ENCODE assay signal across 8 cellular contexts in the genomic region with DNA sequence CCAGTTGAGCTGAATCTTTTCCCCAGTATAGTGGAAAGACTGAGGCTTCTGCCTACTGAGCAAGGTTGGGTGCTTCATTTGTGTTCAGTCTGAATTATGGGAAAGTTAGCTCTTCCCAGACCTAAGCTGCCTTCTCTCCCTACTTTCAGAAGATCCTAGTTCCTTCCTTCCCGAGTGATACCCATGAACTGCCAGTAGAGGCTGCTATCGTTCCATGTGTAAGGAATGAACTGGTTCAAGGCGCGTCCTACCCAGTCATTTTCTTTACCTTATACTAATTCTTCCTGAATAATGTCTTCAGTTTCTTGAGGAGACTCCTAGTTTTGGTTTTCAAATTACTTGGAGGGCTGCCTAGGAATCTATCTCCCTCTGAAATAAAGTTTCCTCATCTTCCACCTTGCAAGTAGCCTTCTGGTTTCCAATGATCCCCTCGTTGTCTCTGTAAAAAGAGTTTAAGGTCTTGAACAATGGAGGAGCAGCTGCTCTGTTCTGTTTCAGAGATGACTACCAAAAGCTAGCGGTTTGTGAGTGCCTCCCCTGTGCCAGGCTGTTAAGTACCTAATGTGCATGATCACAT. TPM values are rescaled to one million over a fixed set of nuclear protein-coding genes. Genes with fewer than 3 reads are reported as not detected.
DNase-seq lines count a peak whose midpoint lies in the region; ATAC-seq and TF ChIP-seq lines count a peak whose summit lies in the region.

No MANE protein-coding gene starts in this region.

- peaks cover 0 to 22% (median 0%) of the 10 kb centered on the region in 9 donors for H3K4me1 ChIP-seq in heart right ventricle
- no peaks in the 10 kb centered on the region for H3K4me1 ChIP-seq in gastrocnemius medialis

- 29 to 36% methylated on average over 6 of the region's 6 CpGs for WGBS in heart right ventricle, 2 donors

- peaks cover 62% of the 10 kb centered on the region for H3K36me3 Mint-ChIP-seq in WTC11

- TF ChIP-seq CTCF in WTC11 (IDR thresholded peaks at IDR 0.05) (peak; percentile 67), heart right ventricle (IDR thresholded peaks at IDR 0.05) (peak in 8 of 9 donors; percentile 71 to 96 (median 92)), gastrocnemius medialis (IDR thresholded peaks at IDR 0.05 in 4 of 5, conservative IDR thresholded peaks at IDR 0.05 in 1 of 5) (peak; percentile 83 to 91 (median 89))

- CTCF ChIA-PET in WTC11 (lab: Charles Lee): interaction anchor here (0.6 to 4.5 kb wide), 30 partner anchors 8 to 265 kb away, joined by 3 to 52 read pairs (median 4); partner anchors contain the start of genes BECN1, PSME3, RPL27 and WNK4

- H3K27ac ChIP-seq in heart right ventricle: peak overlapping the region in 1 of 10 donors; percentile 12
- no peak overlapping the region for H3K27ac ChIP-seq in gastrocnemius medialis

- H3K9me3 Mint-ChIP-seq in WTC11: no peaks in the 10 kb centered on the region

- H3K27me3 ChIP-seq in heart right ventricle: no peaks in the 10 kb centered on the region
- H3K27me3 ChIP-seq in gastrocnemius medialis: no peaks in the 10 kb centered on the region

- H3K4me1 Mint-ChIP-seq in WTC11: no peaks in the 10 kb centered on the region

- H3K27me3 Mint-ChIP-seq in WTC11 (ENCODE audit: low read depth): no peaks in the 10 kb centered on the region

- intact Hi-C loops in heart right ventricle (cut with DNase I): loop anchor here in 7 of 10 donors (1.0 to 5.0 kb wide), 5 partner anchors 85 to 94 kb away; no protein-coding TSS in a partner anchor
- intact Hi-C loops in gastrocnemius medialis (cut with DNase I; ENCODE audit: low total_unique reads): loop anchor here (1.0 to 2.0 kb wide), 3 partner anchors 85 to 155 kb away; partner anchors contain the start of gene RPL27

- no peak for TF ChIP-seq POLR2A in gastrocnemius medialis (IDR thresholded peaks at IDR 0.05)

- ATAC-seq in WTC11 (peak; percentile 74), heart right ventricle (peak; percentile 56 to 87 (median 78)), gastrocnemius medialis (peak; percentile 58 to 83), GM18517 (IDR thresholded peaks at IDR 0.05; ENCODE audit: unreplicated experiment) (no peak)

- POLR2A ChIA-PET in WTC11 (lab: Charles Lee): no interaction called here

- in situ Hi-C loops in gastrocnemius medialis (cut with MboI; ENCODE audit: low sequenced_read_pairs in 4 of 4): loop anchor here (5.0 to 10.0 kb wide), 3 partner anchors 81 to 94 kb away; no protein-coding TSS in a partner anchor

- DNase-seq in activated effector memory CD4-positive, alpha-beta T cell treated with anti-CD3 and anti-CD28 coated beads, Interleukin-2, amount 50 U/mL, for 16 hours: peak; percentile 44
- no peak for DNase-seq in activated effector memory CD4-positive, alpha-beta T cell treated with Interleukin-2 at 50 U/mL for 16 hours
- peak; percentile 23 for DNase-seq in NCI-H146 treated with DMSO at 0.1 percent for 48 hours (lab: John Stamatoyannopoulos, UW; ENCODE audit: unreplicated experiment)
- peak; percentile 46 for DNase-seq in WTC11 (ENCODE audit: low spot score)
- peak in 1 of 2 donors; percentile 58 for DNase-seq in heart right ventricle
- DNase-seq in gastrocnemius medialis: no peak
- no peak for DNase-seq in GM19240 (ENCODE audit: insufficient read length, low spot score)

- H3K9me3 ChIP-seq in heart right ventricle (no peaks in the 10 kb centered on the region), gastrocnemius medialis (no peaks in the 10 kb centered on the region)

- H3K4me3 Mint-ChIP-seq in WTC11: no peak overlapping the region

- peaks cover 3 to 75% (median 35%) of the 10 kb centered on the region in 9 donors for H3K36me3 ChIP-seq in heart right ventricle
- H3K36me3 ChIP-seq in gastrocnemius medialis: peaks cover 0 to 69% of the 10 kb centered on the region in 2 donors

- H3K4me3 ChIP-seq in heart right ventricle (no peak overlapping the region), gastrocnemius medialis (no peak overlapping the region)

- no peak overlapping the region for H3K27ac Mint-ChIP-seq in WTC11

TF ChIP-seq in WTC11, 78 proteins besides CTCF, POLR2A, EP300 and RAD21 (continues in another document):
- no peak for TF ChIP-seq MYBL2 (CRISPR knock-in tag; IDR thresholded peaks at IDR 0.05)
- TF ChIP-seq ZNF396 (CRISPR knock-in tag; IDR thresholded peaks at IDR 0.05; ENCODE audit: borderline replicate concordance): no peak
- TF ChIP-seq SOX15 (CRISPR knock-in tag; IDR thresholded peaks at IDR 0.05): no peak
- TF ChIP-seq FOXK1 (CRISPR knock-in tag; IDR thresholded peaks at IDR 0.05): no peak
- no peak for TF ChIP-seq ZNF317 (CRISPR knock-in tag; IDR thresholded peaks at IDR 0.05; ENCODE audit: borderline replicate concordance, low read depth)
- no peak for TF ChIP-seq FOXJ3 (CRISPR knock-in tag; IDR thresholded peaks at IDR 0.05; ENCODE audit: borderline replicate concordance)
- TF ChIP-seq GTF2I (CRISPR knock-in tag; conservative IDR thresholded peaks at IDR 0.05): no peak
- TF ChIP-seq FOXP1 (CRISPR knock-in tag; IDR thresholded peaks at IDR 0.05; ENCODE audit: borderline replicate concordance): no peak
- TF ChIP-seq CREM (CRISPR knock-in tag; IDR thresholded peaks at IDR 0.05): no peak
- TF ChIP-seq, protein P1, sequence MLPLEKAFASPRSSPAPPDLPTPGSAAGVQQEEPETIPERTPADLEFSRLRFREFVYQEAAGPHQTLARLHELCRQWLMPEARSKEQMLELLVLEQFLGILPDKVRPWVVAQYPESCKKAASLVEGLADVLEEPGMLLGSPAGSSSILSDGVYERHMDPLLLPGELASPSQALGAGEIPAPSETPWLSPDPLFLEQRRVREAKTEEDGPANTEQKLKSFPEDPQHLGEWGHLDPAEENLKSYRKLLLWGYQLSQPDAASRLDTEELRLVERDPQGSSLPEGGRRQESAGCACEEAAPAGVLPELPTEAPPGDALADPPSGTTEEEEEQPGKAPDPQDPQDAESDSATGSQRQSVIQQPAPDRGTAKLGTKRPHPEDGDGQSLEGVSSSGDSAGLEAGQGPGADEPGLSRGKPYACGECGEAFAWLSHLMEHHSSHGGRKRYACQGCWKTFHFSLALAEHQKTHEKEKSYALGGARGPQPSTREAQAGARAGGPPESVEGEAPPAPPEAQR (CRISPR knock-in tag; IDR thresholded peaks at IDR 0.05): no peak
- no peak for TF ChIP-seq CREB1 (CRISPR knock-in tag; IDR thresholded peaks at IDR 0.05)
- no peak for TF ChIP-seq NFYB (CRISPR knock-in tag; conservative IDR thresholded peaks at IDR 0.05; ENCODE audit: low read depth)
- TF ChIP-seq, protein P2, sequence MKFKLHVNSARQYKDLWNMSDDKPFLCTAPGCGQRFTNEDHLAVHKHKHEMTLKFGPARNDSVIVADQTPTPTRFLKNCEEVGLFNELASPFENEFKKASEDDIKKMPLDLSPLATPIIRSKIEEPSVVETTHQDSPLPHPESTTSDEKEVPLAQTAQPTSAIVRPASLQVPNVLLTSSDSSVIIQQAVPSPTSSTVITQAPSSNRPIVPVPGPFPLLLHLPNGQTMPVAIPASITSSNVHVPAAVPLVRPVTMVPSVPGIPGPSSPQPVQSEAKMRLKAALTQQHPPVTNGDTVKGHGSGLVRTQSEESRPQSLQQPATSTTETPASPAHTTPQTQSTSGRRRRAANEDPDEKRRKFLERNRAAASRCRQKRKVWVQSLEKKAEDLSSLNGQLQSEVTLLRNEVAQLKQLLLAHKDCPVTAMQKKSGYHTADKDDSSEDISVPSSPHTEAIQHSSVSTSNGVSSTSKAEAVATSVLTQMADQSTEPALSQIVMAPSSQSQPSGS (CRISPR knock-in tag; IDR thresholded peaks at IDR 0.05; ENCODE audit: borderline replicate concordance, low read depth): no peak
- TF ChIP-seq KAT7 (CRISPR knock-in tag; IDR thresholded peaks at IDR 0.05; ENCODE audit: borderline replicate concordance): no peak
- TF ChIP-seq, protein P3, sequence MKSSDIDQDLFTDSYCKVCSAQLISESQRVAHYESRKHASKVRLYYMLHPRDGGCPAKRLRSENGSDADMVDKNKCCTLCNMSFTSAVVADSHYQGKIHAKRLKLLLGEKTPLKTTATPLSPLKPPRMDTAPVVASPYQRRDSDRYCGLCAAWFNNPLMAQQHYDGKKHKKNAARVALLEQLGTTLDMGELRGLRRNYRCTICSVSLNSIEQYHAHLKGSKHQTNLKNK (CRISPR knock-in tag; IDR thresholded peaks at IDR 0.05): no peak
- no peak for TF ChIP-seq ZNF671 (CRISPR knock-in tag; IDR thresholded peaks at IDR 0.05)
- no peak for TF ChIP-seq E2F5 (CRISPR knock-in tag; IDR thresholded peaks at IDR 0.05)
- no peak for TF ChIP-seq SP1 (CRISPR knock-in tag; conservative IDR thresholded peaks at IDR 0.05)

RNA-seq across cellular contexts. Expression of gene AOC2, which starts 0.9 kb away (rescaled TPM):
- 9.8 to 11.0 TPM (median 10.1 TPM) in 3 replicates for total RNA-seq in WTC11 (2021)
- under 1 TPM; 0.14 to 0.72 (median 0.45) TPM for total RNA-seq in heart right ventricle
- under 1 TPM; 0.51 to 0.54 TPM for polyA plus RNA-seq in heart right ventricle
- total RNA-seq in gastrocnemius medialis: 1 to 10 TPM in 2 of 4 donors, under 1 TPM in 2; 0.81 to 1.2 (median 1.0) TPM

RNA-seq across cellular contexts. Expression of gene AOC3, which starts 7.6 kb away (rescaled TPM):
- total RNA-seq in WTC11 (2021): 6.2 to 8.2 TPM (median 7.6 TPM) in 3 replicates
- 10 to 100 TPM in 5 of 10 donors, 1 to 10 TPM in 5; 4.7 to 19.0 (median 10.4) TPM for total RNA-seq in heart right ventricle
- polyA plus RNA-seq in heart right ventricle: 10 to 100 TPM; 16.0 to 18.0 TPM
- 1 to 10 TPM; 2.2 to 7.2 (median 4.2) TPM for total RNA-seq in gastrocnemius medialis

RNA-seq across cellular contexts. Expression of gene PSME3, which starts 10.2 kb away (rescaled TPM):
- total RNA-seq in WTC11 (2021) (141 to 192 TPM (median 159 TPM) in 3 replicates), heart right ventricle (10 to 100 TPM; 52.1 to 87.4 (median 70.3) TPM), gastrocnemius medialis (100 to 1,000 TPM in 1 of 4 donors, 10 to 100 TPM in 3; 84.2 to 101 (median 88.7) TPM)
- 100 to 1,000 TPM in 1 of 2 donors, 10 to 100 TPM in 1; 26.0 to 103 TPM for polyA plus RNA-seq in heart right ventricle

RNA-seq across cellular contexts. Expression of gene BECN1, which starts 19.4 kb away (rescaled TPM):
- total RNA-seq in WTC11 (2021) (51.8 to 59.2 TPM (median 54.7 TPM) in 3 replicates), heart right ventricle (10 to 100 TPM; 71.1 to 87.8 (median 78.3) TPM), gastrocnemius medialis (100 to 1,000 TPM in 1 of 4 donors, 10 to 100 TPM in 3; 82.3 to 102 (median 88.0) TPM)
- 10 to 100 TPM; 25.2 to 54.8 TPM for polyA plus RNA-seq in heart right ventricle

RNA-seq across cellular contexts. Expression of gene CNTD1, which starts 44.8 kb away (rescaled TPM):
- total RNA-seq in WTC11 (2021) (not detected in 3 replicates), heart right ventricle (under 1 TPM in 3 of 10 donors, not detected in 7; 0.11 to 0.42 (median 0.39) TPM), gastrocnemius medialis (not detected)
- under 1 TPM; 0.20 to 0.29 TPM for polyA plus RNA-seq in heart right ventricle

Comparison
In these comparisons a context has a peak if more than half of its experiments do, and no peak if none do; other contexts are left out.
1. DNase-seq: peak in activated effector memory CD4-positive, alpha-beta T cell treated with anti-CD3 and anti-CD28 coated beads, Interleukin-2, amount 50 U/mL, for 16 hours (single experiment), NCI-H146 treated with DMSO at 0.1 percent for 48 hours (single experiment) and WTC11 (single experiment); none in activated effector memory CD4-positive, alpha-beta T cell treated with Interleukin-2 at 50 U/mL for 16 hours (single experiment), gastrocnemius medialis (0 of 2) and GM19240 (single experiment).
2. Peak in every context shown above with its lines, with median percentiles within 50 percentile points of each other: CTCF ChIP-seq.